ENCODE assay signal across 13 cellular contexts in genomic region chr15:76197703-76198455, GRCh38.
DNase-seq lines count a peak whose midpoint lies in the region; ATAC-seq and TF ChIP-seq lines count a peak whose summit lies in the region.
"Had no signal": no experiment of that assay in that cellular context is flagged by ENCODE, and none has a peak within 500 bp of the region (broad histone marks: within the 10 kb centered on the region; RNA-seq: fewer than 3 reads in every experiment).

No MANE protein-coding gene starts in this region.

- no peak for TF ChIP-seq CTCF in left ventricle myocardium inferior (IDR thresholded peaks at IDR 0.05; ENCODE audit: borderline replicate concordance)
- TF ChIP-seq CTCF in suprapubic skin (IDR thresholded peaks at IDR 0.05) = no peak

- H3K27me3 ChIP-seq in left ventricle myocardium inferior (ENCODE audit: low read depth) = peaks cover 7% of the 10 kb centered on the region
- H3K27me3 ChIP-seq in suprapubic skin = no peaks in the 10 kb centered on the region
- H3K27me3 ChIP-seq: BLaER1 treated with 17β-estradiol and CSF1 and Interleukin-3, amounts not matched to agents 10 nM and 100 nM had no signal

- no peak for ATAC-seq in activated naive CD8-positive, alpha-beta T cell treated with anti-CD3 and anti-CD28 coated beads, Interleukin-2, amount 10 ng/mL, durations not matched to agents 7 days and 5 days (ENCODE audit: low read depth)
- no peak for ATAC-seq in HG03354 (IDR thresholded peaks at IDR 0.05; ENCODE audit: poor library complexity, severe bottlenecking, unreplicated experiment)

- no peak overlapping the region for H3K4me3 ChIP-seq in left ventricle myocardium inferior
- H3K4me3 ChIP-seq in suprapubic skin = no peak overlapping the region
- H3K4me3 ChIP-seq: BLaER1 treated with 17β-estradiol and CSF1 and Interleukin-3, amounts not matched to agents 10 nM and 100 nM had no signal

- POLR2A ChIA-PET in activated naive CD8-positive, alpha-beta T cell treated with anti-CD3 and anti-CD28 coated beads, Interleukin-2, amount 10 ng/mL, durations not matched to agents 7 days and 5 days (lab: Charles Lee) = no interaction called here

- no peak for TF ChIP-seq EP300 in suprapubic skin (IDR thresholded peaks at IDR 0.05)

- no peaks in the 10 kb centered on the region for H3K27me3 Mint-ChIP-seq in activated naive CD8-positive, alpha-beta T cell treated with anti-CD3 and anti-CD28 coated beads, Interleukin-2, amount 10 ng/mL, durations not matched to agents 7 days and 5 days
- H3K27me3 Mint-ChIP-seq in activated naive CD8-positive, alpha-beta T cell treated with anti-CD3 and anti-CD28 coated beads for 36 hours = no peaks in the 10 kb centered on the region
- H3K27me3 Mint-ChIP-seq: activated B cell treated with CpG ODN at 0.5 μM for 24 hours had no signal

- peak; percentile 16 for DNase-seq in activated naive CD8-positive, alpha-beta T cell treated with anti-CD3 and anti-CD28 coated beads, Interleukin-2, amount 10 ng/mL, durations not matched to agents 7 days and 5 days
- no peak for DNase-seq in activated naive CD8-positive, alpha-beta T cell treated with anti-CD3 and anti-CD28 coated beads for 36 hours
- peak; percentile 47 for DNase-seq in SW480 (ENCODE audit: low spot score)
- no peak for DNase-seq in left ventricle myocardium inferior
- peak; percentile 55 to 69 for DNase-seq in suprapubic skin (ENCODE audit: low spot score in 2 of 2)
- DNase-seq in DMS153 (lab: John Stamatoyannopoulos, UW) = no peak
- DNase-seq in mucosa of gallbladder (ENCODE audit: low spot score) = no peak
- DNase-seq: activated B cell treated with CpG ODN at 0.5 μM for 24 hours; activated naive CD4-positive, alpha-beta T cell treated with Interleukin-2 at 50 U/mL for 16 hours; NCI-H2029 treated with DMSO at 0.1 percent for 48 hours; RPMI8226 had no signal

- H3K36me3 Mint-ChIP-seq in activated naive CD8-positive, alpha-beta T cell treated with anti-CD3 and anti-CD28 coated beads, Interleukin-2, amount 10 ng/mL, durations not matched to agents 7 days and 5 days = no peaks in the 10 kb centered on the region
- no peaks in the 10 kb centered on the region for H3K36me3 Mint-ChIP-seq in activated naive CD8-positive, alpha-beta T cell treated with anti-CD3 and anti-CD28 coated beads for 36 hours

- H3K4me1 ChIP-seq in left ventricle myocardium inferior (peaks cover 40% of the 10 kb centered on the region), suprapubic skin (peaks cover 69% of the 10 kb centered on the region)

- H3K36me3 ChIP-seq in left ventricle myocardium inferior (no peaks in the 10 kb centered on the region), suprapubic skin (no peaks in the 10 kb centered on the region)
- H3K36me3 ChIP-seq: BLaER1 treated with 17β-estradiol and CSF1 and Interleukin-3, amounts not matched to agents 10 nM and 100 nM had no signal

- H3K27ac ChIP-seq in left ventricle myocardium inferior (replicated peaks) (peak overlapping the region; percentile 79), suprapubic skin (peak overlapping the region; percentile 81)

- WGBS in suprapubic skin = 53% methylated on average over 5 of the region's 8 CpGs

- no peak overlapping the region for H3K27ac Mint-ChIP-seq in activated naive CD8-positive, alpha-beta T cell treated with anti-CD3 and anti-CD28 coated beads, Interleukin-2, amount 10 ng/mL, durations not matched to agents 7 days and 5 days
- no peak overlapping the region for H3K27ac Mint-ChIP-seq in activated naive CD8-positive, alpha-beta T cell treated with anti-CD3 and anti-CD28 coated beads for 36 hours

- no peaks in the 10 kb centered on the region for H3K9me3 Mint-ChIP-seq in activated naive CD8-positive, alpha-beta T cell treated with anti-CD3 and anti-CD28 coated beads, Interleukin-2, amount 10 ng/mL, durations not matched to agents 7 days and 5 days
- no peaks in the 10 kb centered on the region for H3K9me3 Mint-ChIP-seq in activated naive CD8-positive, alpha-beta T cell treated with anti-CD3 and anti-CD28 coated beads for 36 hours
- H3K9me3 Mint-ChIP-seq: activated B cell treated with CpG ODN at 0.5 μM for 24 hours had no signal

- intact Hi-C loops in left ventricle myocardium inferior (cut with micrococcal nuclease) = no loop called here

- no peak for TF ChIP-seq POLR2A in suprapubic skin (IDR thresholded peaks at IDR 0.05)

- no peaks in the 10 kb centered on the region for H3K4me1 Mint-ChIP-seq in activated naive CD8-positive, alpha-beta T cell treated with anti-CD3 and anti-CD28 coated beads, Interleukin-2, amount 10 ng/mL, durations not matched to agents 7 days and 5 days
- peaks cover 1% of the 10 kb centered on the region for H3K4me1 Mint-ChIP-seq in activated naive CD8-positive, alpha-beta T cell treated with anti-CD3 and anti-CD28 coated beads for 36 hours

- H3K9me3 ChIP-seq in left ventricle myocardium inferior (replicated peaks) (no peaks in the 10 kb centered on the region), suprapubic skin (no peaks in the 10 kb centered on the region)
- H3K9me3 ChIP-seq: BLaER1 treated with 17β-estradiol and CSF1 and Interleukin-3, amounts not matched to agents 10 nM and 100 nM had no signal

- no peak overlapping the region for H3K4me3 Mint-ChIP-seq in activated naive CD8-positive, alpha-beta T cell treated with anti-CD3 and anti-CD28 coated beads, Interleukin-2, amount 10 ng/mL, durations not matched to agents 7 days and 5 days
- H3K4me3 Mint-ChIP-seq in activated naive CD8-positive, alpha-beta T cell treated with anti-CD3 and anti-CD28 coated beads for 36 hours = no peak overlapping the region
- H3K4me3 Mint-ChIP-seq: activated B cell treated with CpG ODN at 0.5 μM for 24 hours had no signal

Comparison
In these comparisons a context has a peak if more than half of its experiments do, and no peak if none do; other contexts are left out.
1. DNase-seq: peak in activated naive CD8-positive, alpha-beta T cell treated with anti-CD3 and anti-CD28 coated beads, Interleukin-2, amount 10 ng/mL, durations not matched to agents 7 days and 5 days (single experiment), SW480 (single experiment) and suprapubic skin (2 of 2); none in activated naive CD8-positive, alpha-beta T cell treated with anti-CD3 and anti-CD28 coated beads for 36 hours (single experiment), left ventricle myocardium inferior (single experiment), DMS153 (single experiment) and mucosa of gallbladder (single experiment).